Comparison of ENCODE assay signal across 1 cellular context in genomic region chr12:116102019-116102418, GRCh38.
TF ChIP-seq lines count a peak whose summit lies in the region.

No MANE protein-coding gene starts in this region.

TF ChIP-seq in GM12878, 131 proteins besides CTCF, POLR2A, EP300 and RAD21 (continued from another document):
- no peak for TF ChIP-seq HSF1 (IDR thresholded peaks at IDR 0.05; ENCODE audit: low read depth, low read length)
- no peak for TF ChIP-seq E2F4 (IDR thresholded peaks at IDR 0.05; ENCODE audit: low read depth, low read length)
- no peak for TF ChIP-seq TAF1 (IDR thresholded peaks at IDR 0.05; ENCODE audit: borderline replicate concordance, low read depth, low read length)
- no peak for TF ChIP-seq MAX (IDR thresholded peaks at IDR 0.05; ENCODE audit: low read depth, low read length)
- TF ChIP-seq SRF (IDR thresholded peaks at IDR 0.05; ENCODE audit: low read depth in 2 of 2, low read length in 2 of 2) = no peak
- TF ChIP-seq BCL3 (IDR thresholded peaks at IDR 0.05; ENCODE audit: borderline replicate concordance, insufficient read depth, low read depth, low read length, poor library complexity, severe bottlenecking) = no peak
